In the genomic region with DNA sequence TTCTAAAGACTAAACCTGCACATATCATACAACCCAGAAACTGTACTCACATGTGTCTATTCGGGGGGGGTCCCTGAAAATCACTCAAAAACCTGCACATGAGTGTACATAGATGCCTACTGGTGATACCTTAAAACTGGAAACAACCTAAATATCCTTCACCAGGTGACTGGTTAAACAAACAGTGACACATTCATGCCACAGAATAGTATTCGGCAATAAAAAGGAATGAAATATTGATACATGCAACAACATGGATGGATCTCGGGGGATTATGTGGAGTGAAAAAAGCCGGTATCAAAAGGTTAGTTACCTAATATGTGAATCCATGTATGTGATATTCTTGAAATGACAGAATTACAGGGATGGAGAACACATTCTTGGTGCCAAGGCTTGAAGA, we compare ENCODE assay signal across 22 cellular contexts. TPM values are rescaled to one million over a fixed set of nuclear protein-coding genes. Genes with fewer than 3 reads are reported as not detected.
"Had no signal": no experiment of that assay in that cellular context is flagged by ENCODE, and none has a peak within 500 bp of the region (broad histone marks: within the 10 kb centered on the region; RNA-seq: fewer than 3 reads in every experiment).

No MANE protein-coding gene starts in this region.

- H3K4me3 Mint-ChIP-seq: naive thymus-derived CD4-positive, alpha-beta T cell; nephron progenitor cell; stimulated activated effector memory CD8-positive, alpha-beta T cell treated with anti-CD3 and anti-CD28 coated beads, Interleukin-12 subunit alpha, Interleukin-12 subunit beta, amount 100 ng/mL, for 72 hours had no signal

- H3K4me3 ChIP-seq: dorsolateral prefrontal cortex, esophagus muscularis mucosa, gastrocnemius medialis, heart right ventricle, left ventricle myocardium inferior, lower lobe of right lung, prostate gland, right lobe of liver, suprapubic skin, thyroid gland, upper lobe of right lung had no signal

- H3K36me3 ChIP-seq: esophagus muscularis mucosa, gastrocnemius medialis, heart right ventricle, left ventricle myocardium inferior, lower lobe of right lung, prostate gland, right lobe of liver, suprapubic skin, thyroid gland, upper lobe of right lung had no signal

- H3K9me3 Mint-ChIP-seq: stimulated activated effector memory CD8-positive, alpha-beta T cell treated with anti-CD3 and anti-CD28 coated beads, Interleukin-12 subunit alpha, Interleukin-12 subunit beta, amount 100 ng/mL, for 72 hours had no signal

- H3K27ac ChIP-seq: dorsolateral prefrontal cortex, esophagus muscularis mucosa, gastrocnemius medialis, heart right ventricle, left ventricle myocardium inferior, lower lobe of right lung, parathyroid adenoma, prostate gland, suprapubic skin, thyroid gland, upper lobe of right lung had no signal

- H3K36me3 Mint-ChIP-seq: stimulated activated effector memory CD8-positive, alpha-beta T cell treated with anti-CD3 and anti-CD28 coated beads, Interleukin-12 subunit alpha, Interleukin-12 subunit beta, amount 100 ng/mL, for 72 hours had no signal

- H3K27me3 ChIP-seq: esophagus muscularis mucosa, gastrocnemius medialis, right lobe of liver, thyroid gland, upper lobe of right lung had no signal

- ATAC-seq: gastrocnemius medialis; heart right ventricle; left cardiac atrium; lower lobe of right lung; naive thymus-derived CD4-positive, alpha-beta T cell; right lobe of liver; stimulated activated effector memory CD8-positive, alpha-beta T cell treated with anti-CD3 and anti-CD28 coated beads, Interleukin-12 subunit alpha, Interleukin-12 subunit beta, amount 100 ng/mL, for 72 hours; stimulated activated naive CD8-positive, alpha-beta T cell treated with anti-CD3 and anti-CD28 coated beads, Interleukin-15, Interleukin-2, amounts not matched to agents 100 U/mL and 50 U/mL, for 24 hours; upper lobe of right lung had no signal

- H2AFZ ChIP-seq: parathyroid adenoma had no signal

- H3K27ac Mint-ChIP-seq: nephron progenitor cell; stimulated activated effector memory CD8-positive, alpha-beta T cell treated with anti-CD3 and anti-CD28 coated beads, Interleukin-12 subunit alpha, Interleukin-12 subunit beta, amount 100 ng/mL, for 72 hours had no signal

- H3K4me1 ChIP-seq: esophagus muscularis mucosa, gastrocnemius medialis, heart right ventricle, left ventricle myocardium inferior, lower lobe of right lung, parathyroid adenoma, prostate gland, suprapubic skin, thyroid gland, upper lobe of right lung had no signal

- DNase-seq: cortex of kidney; dorsolateral prefrontal cortex; effector CD8-positive, alpha-beta T cell; gastrocnemius medialis; heart right ventricle; islet precursor cell; left cardiac atrium; left ventricle myocardium inferior; lower lobe of right lung; naive thymus-derived CD4-positive, alpha-beta T cell; nephron progenitor cell; right lobe of liver; stimulated activated CD4-positive, alpha-beta T cell treated with anti-CD3 and anti-CD28 coated beads, Interleukin-4, amount 100 ng/mL, for 1 hour; stimulated activated CD8-positive, alpha-beta memory T cell treated with anti-CD3 and anti-CD28 coated beads, Interleukin-4, amount 100 ng/mL, for 48 hours; stimulated activated naive CD8-positive, alpha-beta T cell treated with anti-CD3 and anti-CD28 coated beads, Interleukin-15, Interleukin-2, amounts not matched to agents 100 U/mL and 50 U/mL, for 24 hours; thyroid gland; upper lobe of right lung had no signal

- H3K4me1 Mint-ChIP-seq: naive thymus-derived CD4-positive, alpha-beta T cell; stimulated activated effector memory CD8-positive, alpha-beta T cell treated with anti-CD3 and anti-CD28 coated beads, Interleukin-12 subunit alpha, Interleukin-12 subunit beta, amount 100 ng/mL, for 72 hours had no signal

- H3K79me2 ChIP-seq: parathyroid adenoma had no signal

- H3K9me3 ChIP-seq: esophagus muscularis mucosa, gastrocnemius medialis, left ventricle myocardium inferior, lower lobe of right lung, prostate gland, right lobe of liver, suprapubic skin, thyroid gland, upper lobe of right lung had no signal

RNA-seq across cellular contexts. Expression of a gene that starts 32.1 kb away (rescaled TPM):
- polyA plus RNA-seq: naive thymus-derived CD4-positive, alpha-beta T cell had no signal
